19 cellular contexts compared by ENCODE assay signal in genomic region chr7:479115-479947, GRCh38. TPM values are rescaled to one million over a fixed set of nuclear protein-coding genes. Genes with fewer than 3 reads are reported as not detected.
DNase-seq lines count a peak whose midpoint lies in the region; ATAC-seq and TF ChIP-seq lines count a peak whose summit lies in the region.
"Had no signal": no experiment of that assay in that cellular context is flagged by ENCODE, and none has a peak within 500 bp of the region (broad histone marks: within the 10 kb centered on the region; RNA-seq: fewer than 3 reads in every experiment).

No MANE protein-coding gene starts in this region.

- TF ChIP-seq CTCF in glutamatergic neuron (IDR thresholded peaks at IDR 0.05; ENCODE audit: partially characterized antibody, unreplicated experiment) (no peak), gastrocnemius medialis (IDR thresholded peaks at IDR 0.05 in 4 of 5, conservative IDR thresholded peaks at IDR 0.05 in 1 of 5) (no peak)

- H3K27me3 ChIP-seq in BLaER1 treated with 17β-estradiol and CSF1 and Interleukin-3, amounts not matched to agents 10 nM and 100 nM, result peaks cover 0 to 13% (median 0%) of the 10 kb centered on the region in 11 experiments; a peak in 1 of 22 replicates
- H3K27me3 ChIP-seq in gastrocnemius medialis, result peaks cover 0 to 9% (median 6%) of the 10 kb centered on the region in 3 donors

- H3K4me3 Mint-ChIP-seq in glutamatergic neuron (ENCODE audit: unreplicated experiment), result no peak overlapping the region
- H3K4me3 Mint-ChIP-seq in activated CD4-positive, alpha-beta memory T cell treated with anti-CD3 and anti-CD28 coated beads for 36 hours, result no peak overlapping the region
- no peak overlapping the region for H3K4me3 Mint-ChIP-seq in activated T-helper 2 cell treated with anti-CD3 and anti-CD28 coated beads, Interferon-gamma antibody, Interleukin-2, Interleukin-4, amounts not matched to agents 10 μg/mL and 5 μg/mL and 100 μg/mL, durations not matched to agents 14 hours and 24 hours and 36 hours (ENCODE audit: low read depth)
- H3K4me3 Mint-ChIP-seq: activated T-cell treated with anti-CD3 and anti-CD28 coated beads, Interleukin-2, amount 50 U/mL, for 72 hours; naive thymus-derived CD4-positive, alpha-beta T cell had no signal

- no peaks in the 10 kb centered on the region for H3K4me1 Mint-ChIP-seq in glutamatergic neuron (ENCODE audit: low read depth, unreplicated experiment)
- H3K4me1 Mint-ChIP-seq in activated CD4-positive, alpha-beta memory T cell treated with anti-CD3 and anti-CD28 coated beads for 36 hours (ENCODE audit: low read depth), result no peaks in the 10 kb centered on the region
- no peaks in the 10 kb centered on the region for H3K4me1 Mint-ChIP-seq in activated T-helper 2 cell treated with anti-CD3 and anti-CD28 coated beads, Interferon-gamma antibody, Interleukin-2, Interleukin-4, amounts not matched to agents 10 μg/mL and 5 μg/mL and 100 μg/mL, durations not matched to agents 14 hours and 24 hours and 36 hours (ENCODE audit: low read depth)

- H3K9me3 ChIP-seq in BLaER1 treated with 17β-estradiol and CSF1 and Interleukin-3, amounts not matched to agents 10 nM and 100 nM (replicated peaks in 1 of 11), result peaks cover 0 to 9% (median 6%) of the 10 kb centered on the region in 11 experiments; a peak in 10 of 22 replicates
- no peaks in the 10 kb centered on the region for H3K9me3 ChIP-seq in gastrocnemius medialis
- H3K9me3 ChIP-seq: lower lobe of right lung, prostate gland had no signal

- H3K27ac Mint-ChIP-seq in glutamatergic neuron (ENCODE audit: unreplicated experiment), result no peak overlapping the region
- H3K27ac Mint-ChIP-seq in activated CD4-positive, alpha-beta memory T cell treated with anti-CD3 and anti-CD28 coated beads for 36 hours, result no peak overlapping the region
- H3K27ac Mint-ChIP-seq in activated T-helper 2 cell treated with anti-CD3 and anti-CD28 coated beads, Interferon-gamma antibody, Interleukin-2, Interleukin-4, amounts not matched to agents 10 μg/mL and 5 μg/mL and 100 μg/mL, durations not matched to agents 14 hours and 24 hours and 36 hours, result no peak overlapping the region
- H3K27ac Mint-ChIP-seq: activated T-cell treated with anti-CD3 and anti-CD28 coated beads, Interleukin-2, amount 50 U/mL, for 72 hours; naive thymus-derived CD4-positive, alpha-beta T cell had no signal

- in situ Hi-C loops in gastrocnemius medialis (cut with MboI; ENCODE audit: low sequenced_read_pairs in 4 of 4), result no loop called here

- peaks cover 10% of the 10 kb centered on the region for H3K9me3 Mint-ChIP-seq in glutamatergic neuron (ENCODE audit: unreplicated experiment)
- peaks cover 2% of the 10 kb centered on the region for H3K9me3 Mint-ChIP-seq in activated CD4-positive, alpha-beta memory T cell treated with anti-CD3 and anti-CD28 coated beads for 36 hours
- peaks cover 9% of the 10 kb centered on the region for H3K9me3 Mint-ChIP-seq in activated T-helper 2 cell treated with anti-CD3 and anti-CD28 coated beads, Interferon-gamma antibody, Interleukin-2, Interleukin-4, amounts not matched to agents 10 μg/mL and 5 μg/mL and 100 μg/mL, durations not matched to agents 14 hours and 24 hours and 36 hours

- CTCF ChIA-PET in activated CD4-positive, alpha-beta memory T cell treated with anti-CD3 and anti-CD28 coated beads for 36 hours (lab: Charles Lee), result no interaction called here

- H3K4me2 ChIP-seq in BLaER1 treated with 17β-estradiol and CSF1 and Interleukin-3, amounts not matched to agents 10 nM and 100 nM, result peak overlapping the region in 7 of 11 experiments; percentile 65 to 88 (median 71); a peak in 12 of 22 replicates

- no peak overlapping the region; a peak in 1 of 22 replicates for H3K9ac ChIP-seq in BLaER1 treated with 17β-estradiol and CSF1 and Interleukin-3, amounts not matched to agents 10 nM and 100 nM

- H3K4me3 ChIP-seq in BLaER1 treated with 17β-estradiol and CSF1 and Interleukin-3, amounts not matched to agents 10 nM and 100 nM, result no peak overlapping the region
- H3K4me3 ChIP-seq in gastrocnemius medialis, result no peak overlapping the region
- H3K4me3 ChIP-seq: lower lobe of right lung, prostate gland had no signal

- no peak overlapping the region for H3K27ac ChIP-seq in BLaER1 treated with 17β-estradiol and CSF1 and Interleukin-3, amounts not matched to agents 10 nM and 100 nM
- peak overlapping the region in 1 of 4 donors; percentile 13 for H3K27ac ChIP-seq in gastrocnemius medialis
- H3K27ac ChIP-seq: foreskin keratinocyte, lower lobe of right lung, prostate gland had no signal

- peaks cover 0 to 5% (median 0%) of the 10 kb centered on the region in 11 experiments; a peak in 1 of 22 replicates for H4K20me1 ChIP-seq in BLaER1 treated with 17β-estradiol and CSF1 and Interleukin-3, amounts not matched to agents 10 nM and 100 nM

- peak; percentile 62 to 84 for ATAC-seq in gastrocnemius medialis
- ATAC-seq: activated T-cell treated with anti-CD3 and anti-CD28 coated beads, Interleukin-2, amount 50 U/mL, for 72 hours; foreskin keratinocyte; HCT116; lower lobe of right lung; naive thymus-derived CD4-positive, alpha-beta T cell; PC-3 had no signal

- POLR2A ChIA-PET in activated CD4-positive, alpha-beta memory T cell treated with anti-CD3 and anti-CD28 coated beads for 36 hours (lab: Charles Lee), result no interaction called here

- H3K36me3 Mint-ChIP-seq in glutamatergic neuron (ENCODE audit: unreplicated experiment), result peaks cover 5% of the 10 kb centered on the region
- no peaks in the 10 kb centered on the region for H3K36me3 Mint-ChIP-seq in activated CD4-positive, alpha-beta memory T cell treated with anti-CD3 and anti-CD28 coated beads for 36 hours
- no peaks in the 10 kb centered on the region for H3K36me3 Mint-ChIP-seq in activated T-helper 2 cell treated with anti-CD3 and anti-CD28 coated beads, Interferon-gamma antibody, Interleukin-2, Interleukin-4, amounts not matched to agents 10 μg/mL and 5 μg/mL and 100 μg/mL, durations not matched to agents 14 hours and 24 hours and 36 hours (ENCODE audit: low read depth)

- intact Hi-C loops in gastrocnemius medialis (cut with DNase I; ENCODE audit: low total_unique reads), result no loop called here
- intact Hi-C loops in activated CD4-positive, alpha-beta memory T cell treated with anti-CD3 and anti-CD28 coated beads for 36 hours (cut with micrococcal nuclease), result no loop called here
- intact Hi-C loops in activated T-helper 2 cell treated with anti-CD3 and anti-CD28 coated beads, Interferon-gamma antibody, Interleukin-2, Interleukin-4, amounts not matched to agents 10 μg/mL and 5 μg/mL and 100 μg/mL, durations not matched to agents 14 hours and 24 hours and 36 hours (cut with micrococcal nuclease), result no loop called here

- peaks cover 8 to 31% (median 20%) of the 10 kb centered on the region in 10 experiments; a peak in 19 of 20 replicates for H3K4me1 ChIP-seq in BLaER1 treated with 17β-estradiol and CSF1 and Interleukin-3, amounts not matched to agents 10 nM and 100 nM
- H3K4me1 ChIP-seq in gastrocnemius medialis, result peaks cover 0 to 6% of the 10 kb centered on the region in 2 donors
- H3K4me1 ChIP-seq: foreskin keratinocyte, prostate gland had no signal

- H3K36me3 ChIP-seq in BLaER1 treated with 17β-estradiol and CSF1 and Interleukin-3, amounts not matched to agents 10 nM and 100 nM, result no peaks in the 10 kb centered on the region
- no peaks in the 10 kb centered on the region for H3K36me3 ChIP-seq in gastrocnemius medialis
- H3K36me3 ChIP-seq: lower lobe of right lung, prostate gland had no signal

- DNase-seq in LHCN-M2 (ENCODE audit: low read depth) (peak; percentile 34), glutamatergic neuron (peak; percentile 15), gastrocnemius medialis (peak; percentile 25 to 39), amniotic stem cell (lab: John Stamatoyannopoulos, UW) (no peak)
- no peak for DNase-seq in activated CD4-positive, alpha-beta memory T cell treated with anti-CD3 and anti-CD28 coated beads for 36 hours
- DNase-seq in activated T-helper 2 cell treated with anti-CD3 and anti-CD28 coated beads, Interferon-gamma antibody, Interleukin-2, Interleukin-4, amounts not matched to agents 10 μg/mL and 5 μg/mL and 100 μg/mL, durations not matched to agents 14 hours and 24 hours and 36 hours (ENCODE audit: low spot score), result no peak
- DNase-seq: activated CD4-positive, alpha-beta T cell treated with anti-CD3 and anti-CD28 coated beads, Interleukin-2, amount 50 U/mL, for 48 hours; activated T-cell treated with anti-CD3 and anti-CD28 coated beads, Interleukin-2, amount 50 U/mL, for 72 hours; DMS153; foreskin keratinocyte; lower lobe of right lung; MM.1S; NCI-H2029; NCI-H524; PC-3 had no signal

- no peak for TF ChIP-seq POLR2A in gastrocnemius medialis (IDR thresholded peaks at IDR 0.05)

- H3K27me3 Mint-ChIP-seq in glutamatergic neuron (ENCODE audit: unreplicated experiment), result peaks cover 13% of the 10 kb centered on the region
- H3K27me3 Mint-ChIP-seq in activated CD4-positive, alpha-beta memory T cell treated with anti-CD3 and anti-CD28 coated beads for 36 hours, result peaks cover 14% of the 10 kb centered on the region
- no peaks in the 10 kb centered on the region for H3K27me3 Mint-ChIP-seq in activated T-helper 2 cell treated with anti-CD3 and anti-CD28 coated beads, Interferon-gamma antibody, Interleukin-2, Interleukin-4, amounts not matched to agents 10 μg/mL and 5 μg/mL and 100 μg/mL, durations not matched to agents 14 hours and 24 hours and 36 hours (ENCODE audit: low read depth)

RNA-seq across cellular contexts. Expression of gene PDGFA, which starts 40.3 kb away (rescaled TPM):
- 33.7 and 37.0 TPM in 2 replicates for total RNA-seq in LHCN-M2 (2014; rRNA removed)
- 40.0 TPM for polyA plus RNA-seq in LHCN-M2 (2012)
- 7.6 TPM for total RNA-seq in glutamatergic neuron (ENCODE audit: unreplicated experiment)
- 10 to 100 TPM; 10.8 to 31.7 (median 26.0) TPM for total RNA-seq in gastrocnemius medialis
- total RNA-seq in activated CD4-positive, alpha-beta memory T cell treated with anti-CD3 and anti-CD28 coated beads for 36 hours, result 1 to 10 TPM; 6.3 to 6.9 TPM
- total RNA-seq in activated T-helper 2 cell treated with anti-CD3 and anti-CD28 coated beads, Interferon-gamma antibody, Interleukin-2, Interleukin-4, amounts not matched to agents 10 μg/mL and 5 μg/mL and 100 μg/mL, durations not matched to agents 14 hours and 24 hours and 36 hours, result 10.6 and 11.9 TPM in 2 replicates
- polyA plus RNA-seq: naive thymus-derived CD4-positive, alpha-beta T cell had no signal

Comparison
In these comparisons a context has a peak if more than half of its experiments do, and no peak if none do; other contexts are left out.
1. DNase-seq: peak in LHCN-M2 (single experiment), glutamatergic neuron (single experiment) and gastrocnemius medialis (2 of 2); none in amniotic stem cell (single experiment), activated CD4-positive, alpha-beta memory T cell treated with anti-CD3 and anti-CD28 coated beads for 36 hours (single experiment) and activated T-helper 2 cell treated with anti-CD3 and anti-CD28 coated beads, Interferon-gamma antibody, Interleukin-2, Interleukin-4, amounts not matched to agents 10 μg/mL and 5 μg/mL and 100 μg/mL, durations not matched to agents 14 hours and 24 hours and 36 hours (single experiment).